In genomic region chr6:16243664-16244063, GRCh38 we compare ENCODE assay signal across 13 cellular contexts. TPM values are rescaled to one million over a fixed set of nuclear protein-coding genes. Genes with fewer than 3 reads are reported as not detected.
"Had no signal": no experiment of that assay in that cellular context is flagged by ENCODE, and none has a peak within 500 bp of the region (broad histone marks: within the 10 kb centered on the region; RNA-seq: fewer than 3 reads in every experiment).

No MANE protein-coding gene starts in this region.

- DNase-seq: activated CD4-positive, alpha-beta T cell treated with anti-CD3 and anti-CD28 coated beads for 1 hour; activated CD8-positive, alpha-beta memory T cell treated with anti-CD3 and anti-CD28 coated beads, Interleukin-2, amount 50 U/mL, for 4 hours; activated CD8-positive, alpha-beta T cell treated with anti-CD3 and anti-CD28 coated beads for 36 hours; activated gamma-delta T cell treated with Interleukin-2 at 50 U/mL for 16 hours; activated naive CD8-positive, alpha-beta T cell treated with anti-CD3 and anti-CD28 coated beads, Interleukin-2, amount 10 ng/mL, durations not matched to agents 7 days and 5 days; activated T-cell treated with anti-CD3 and anti-CD28 coated beads, Interleukin-2, amount 50 U/mL, for 72 hours; cortex of kidney; effector memory CD4-positive, alpha-beta T cell; glutamatergic neuron; stimulated activated CD4-positive, alpha-beta T cell treated with anti-CD3 and anti-CD28 coated beads, Interleukin-2, amount 100 ng/mL, for 48 hours; T-cell; T1000; uterus had no signal

- H3K9me3 ChIP-seq: uterus had no signal

- ATAC-seq: activated CD8-positive, alpha-beta T cell treated with anti-CD3 and anti-CD28 coated beads for 36 hours; activated T-cell treated with anti-CD3 and anti-CD28 coated beads, Interleukin-2, amount 50 U/mL, for 72 hours; T-cell had no signal

- H3K36me3 ChIP-seq: uterus had no signal

- H3K27me3 ChIP-seq: uterus had no signal

- H3K4me3 ChIP-seq: uterus had no signal

- H3K27ac ChIP-seq: uterus had no signal

RNA-seq across cellular contexts. Expression of gene GMPR, which starts 5.3 kb away (rescaled TPM):
- total RNA-seq: activated T-cell treated with anti-CD3 and anti-CD28 coated beads, Interleukin-2, amount 50 U/mL, for 72 hours had no signal
